ENCODE assay signal across 8 cellular contexts in the genomic region with DNA sequence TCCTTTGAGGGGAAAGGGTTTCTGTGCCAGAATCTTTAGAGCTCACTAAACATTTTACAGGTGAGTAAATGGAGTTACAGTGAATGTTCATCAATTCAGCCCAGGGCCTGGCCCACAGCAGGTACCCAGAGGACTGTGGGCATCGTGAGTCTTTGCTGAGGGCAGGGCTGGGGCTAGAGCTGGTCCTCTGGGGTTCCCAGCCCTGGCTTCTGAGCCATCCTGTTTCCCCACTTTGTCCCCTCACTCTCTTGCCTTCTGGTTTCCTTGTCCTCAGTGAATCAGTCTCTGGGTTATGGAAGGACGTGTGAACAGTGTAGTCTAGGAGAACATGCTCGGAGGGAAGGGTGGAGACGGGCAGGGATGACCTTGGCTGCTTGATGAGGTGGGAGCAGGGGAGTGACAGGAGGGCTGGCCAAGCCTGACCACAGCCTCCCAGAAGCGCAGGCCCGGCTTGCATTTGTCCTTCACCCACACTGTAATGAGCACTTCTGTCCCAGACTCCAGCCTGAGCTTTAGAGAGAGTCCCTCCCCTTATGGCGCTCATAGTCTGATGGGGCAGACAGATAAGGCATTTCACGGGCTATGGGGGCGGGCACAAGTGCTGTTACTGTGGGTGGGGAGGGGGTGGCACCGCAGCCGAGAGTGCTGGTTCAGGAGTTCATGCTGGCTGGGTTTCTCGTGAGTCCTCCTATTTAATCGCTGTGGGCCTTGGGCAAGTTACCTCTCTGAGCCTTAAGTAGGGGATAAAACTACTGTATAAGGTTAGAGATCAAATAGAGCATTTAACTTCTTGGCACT. TPM values are rescaled to one million over a fixed set of nuclear protein-coding genes. Genes with fewer than 3 reads are reported as not detected.
DNase-seq lines count a peak whose midpoint lies in the region; ATAC-seq and TF ChIP-seq lines count a peak whose summit lies in the region.

No MANE protein-coding gene starts in this region.

- POLR2A ChIA-PET in activated CD4-positive, alpha-beta memory T cell treated with anti-CD3 and anti-CD28 coated beads, Interleukin-2, amount 10 ng/mL, durations not matched to agents 7 days and 5 days (lab: Charles Lee) = interaction anchor here (0.9 to 7.6 kb wide), 11 partner anchors 8 to 141 kb away, joined by 3 to 79 read pairs (median 4); partner anchors contain the start of genes GRPEL1 and TBC1D14

- 24% methylated on average over 13 of the region's 13 CpGs for WGBS in smooth muscle cell (ENCODE audit: low lambda C conversion rate)

- peaks cover 16% of the 10 kb centered on the region for H3K4me1 ChIP-seq in smooth muscle cell (ENCODE audit: low read depth)

- TF ChIP-seq CTCF in smooth muscle cell (IDR thresholded peaks at IDR 0.05; ENCODE audit: borderline replicate concordance, insufficient read depth, poor library complexity, severe bottlenecking) (no peak), Calu3 (IDR thresholded peaks at IDR 0.05; ENCODE audit: unreplicated experiment) (no peak)

- peaks cover 69% of the 10 kb centered on the region for H3K36me3 Mint-ChIP-seq in activated CD4-positive, alpha-beta memory T cell treated with anti-CD3 and anti-CD28 coated beads, Interleukin-2, amount 10 ng/mL, durations not matched to agents 7 days and 5 days (ENCODE audit: low read depth)
- peaks cover 5% of the 10 kb centered on the region for H3K36me3 Mint-ChIP-seq in Calu3 (ENCODE audit: insufficient read depth, unreplicated experiment)

- no TSS peak for BruUV-seq in Calu3 (replicated peaks; lab: Mats Ljungman, UMichigan)

- CTCF ChIA-PET in activated CD4-positive, alpha-beta memory T cell treated with anti-CD3 and anti-CD28 coated beads, Interleukin-2, amount 10 ng/mL, durations not matched to agents 7 days and 5 days (lab: Charles Lee) = interaction anchor here (0.7 to 2.7 kb wide), 15 partner anchors 9 to 143 kb away, joined by 3 to 14 read pairs (median 5); partner anchors contain the start of genes GRPEL1 and TBC1D14
- CTCF ChIA-PET in Calu3 (lab: Charles Lee) = no interaction called here

- intact Hi-C loops in Calu3 (cut with micrococcal nuclease; ENCODE audit: unreplicated experiment) = no loop called here

- no peaks in the 10 kb centered on the region for H3K27me3 Mint-ChIP-seq in activated CD4-positive, alpha-beta memory T cell treated with anti-CD3 and anti-CD28 coated beads, Interleukin-2, amount 10 ng/mL, durations not matched to agents 7 days and 5 days
- no peaks in the 10 kb centered on the region for H3K27me3 Mint-ChIP-seq in Calu3 (ENCODE audit: unreplicated experiment)

- peak overlapping the region; percentile 70 for H3K27ac Mint-ChIP-seq in activated CD4-positive, alpha-beta memory T cell treated with anti-CD3 and anti-CD28 coated beads, Interleukin-2, amount 10 ng/mL, durations not matched to agents 7 days and 5 days
- H3K27ac Mint-ChIP-seq in Calu3 (ENCODE audit: unreplicated experiment) = no peak overlapping the region

- no peak overlapping the region for H3K9ac ChIP-seq in smooth muscle cell (ENCODE audit: low read depth)

- peak; percentile 92 for DNase-seq in H4 (ENCODE audit: low spot score)
- DNase-seq in activated CD4-positive, alpha-beta memory T cell treated with anti-CD3 and anti-CD28 coated beads, Interleukin-2, amount 10 ng/mL, durations not matched to agents 7 days and 5 days = peak; percentile 76
- DNase-seq in foreskin melanocyte = peak; percentile 72
- DNase-seq in smooth muscle cell (lab: John Stamatoyannopoulos, UW; ENCODE audit: unreplicated experiment) = no peak
- DNase-seq in cerebellar nuclear complex (lab: John Stamatoyannopoulos, UW) = no peak
- no peak for DNase-seq in Calu3
- no peak for DNase-seq in hippocampal formation (lab: John Stamatoyannopoulos, UW)

- no peaks in the 10 kb centered on the region for H3K36me3 ChIP-seq in smooth muscle cell (ENCODE audit: low read depth)

- peak overlapping the region; percentile 72 for H3K4me2 ChIP-seq in smooth muscle cell

- peak overlapping the region; percentile 53 for H3K4me3 Mint-ChIP-seq in activated CD4-positive, alpha-beta memory T cell treated with anti-CD3 and anti-CD28 coated beads, Interleukin-2, amount 10 ng/mL, durations not matched to agents 7 days and 5 days
- no peak overlapping the region for H3K4me3 Mint-ChIP-seq in Calu3 (ENCODE audit: low read depth, unreplicated experiment)

- peaks cover 62% of the 10 kb centered on the region for H3K4me1 Mint-ChIP-seq in activated CD4-positive, alpha-beta memory T cell treated with anti-CD3 and anti-CD28 coated beads, Interleukin-2, amount 10 ng/mL, durations not matched to agents 7 days and 5 days
- H3K4me1 Mint-ChIP-seq in Calu3 (ENCODE audit: low read depth, unreplicated experiment) = no peaks in the 10 kb centered on the region

- H3K9me3 Mint-ChIP-seq in activated CD4-positive, alpha-beta memory T cell treated with anti-CD3 and anti-CD28 coated beads, Interleukin-2, amount 10 ng/mL, durations not matched to agents 7 days and 5 days = no peaks in the 10 kb centered on the region
- peaks cover 3% of the 10 kb centered on the region for H3K9me3 Mint-ChIP-seq in Calu3 (ENCODE audit: low read depth, unreplicated experiment)

- H3F3A ChIP-seq in smooth muscle cell (ENCODE audit: low read depth) = peaks cover 7% of the 10 kb centered on the region

- H3K9me3 ChIP-seq in smooth muscle cell (replicated peaks; ENCODE audit: low read depth) = no peaks in the 10 kb centered on the region

- peaks cover 2% of the 10 kb centered on the region for H3K79me2 ChIP-seq in smooth muscle cell (ENCODE audit: low read depth)

- peaks cover 60% of the 10 kb centered on the region for H4K20me1 ChIP-seq in smooth muscle cell (ENCODE audit: low read depth)

- H3K27ac ChIP-seq in smooth muscle cell (ENCODE audit: low read depth) = no peak overlapping the region

- no peak for ATAC-seq in HG03521 (IDR thresholded peaks at IDR 0.05; ENCODE audit: unreplicated experiment)

- no peak overlapping the region for H2AFZ ChIP-seq in smooth muscle cell (ENCODE audit: low read depth)

- H3K27me3 ChIP-seq in smooth muscle cell (ENCODE audit: low read depth) = no peaks in the 10 kb centered on the region

- no peak overlapping the region for H3K4me3 ChIP-seq in smooth muscle cell

RNA-seq across cellular contexts. Expression of gene TBC1D14, which starts 17.3 kb away (rescaled TPM):
- 38.9 and 43.0 TPM in 2 replicates for total RNA-seq in H4 (2014; rRNA removed; shearing (Covaris generic))
- total RNA-seq in activated CD4-positive, alpha-beta memory T cell treated with anti-CD3 and anti-CD28 coated beads, Interleukin-2, amount 10 ng/mL, durations not matched to agents 7 days and 5 days = 10 to 100 TPM; 53.7 to 55.3 TPM
- total RNA-seq in smooth muscle cell (24.4 and 31.6 TPM in 2 replicates), Calu3 (2022) (26.1 and 26.4 TPM in 2 replicates)
- polyA plus RNA-seq in smooth muscle cell = 13.0 and 20.9 TPM in 2 replicates

Comparison
In these comparisons a context has a peak if more than half of its experiments do, and no peak if none do; other contexts are left out.
1. DNase-seq: peak in H4 (single experiment), activated CD4-positive, alpha-beta memory T cell treated with anti-CD3 and anti-CD28 coated beads, Interleukin-2, amount 10 ng/mL, durations not matched to agents 7 days and 5 days (single experiment) and foreskin melanocyte (single experiment); none in smooth muscle cell (single experiment), cerebellar nuclear complex (0 of 2), Calu3 (single experiment) and hippocampal formation (0 of 2).